In genomic region chr4:8708401-8709021, GRCh38 we compare ENCODE assay signal across 31 cellular contexts.
DNase-seq lines count a peak whose midpoint lies in the region; ATAC-seq and TF ChIP-seq lines count a peak whose summit lies in the region.
"Had no signal": no experiment of that assay in that cellular context is flagged by ENCODE, and none has a peak within 500 bp of the region (broad histone marks: within the 10 kb centered on the region; RNA-seq: fewer than 3 reads in every experiment).

No MANE protein-coding gene starts in this region.

- no peak overlapping the region for H3K18ac ChIP-seq in mesendoderm (ENCODE audit: low read length)

- TF ChIP-seq CTCF in WTC11 (IDR thresholded peaks at IDR 0.05) = no peak
- no peak for TF ChIP-seq CTCF in upper lobe of left lung (IDR thresholded peaks at IDR 0.05)
- TF ChIP-seq CTCF in gastroesophageal sphincter (IDR thresholded peaks at IDR 0.05) = no peak

- H4K8ac ChIP-seq in mesendoderm (ENCODE audit: low read depth, low read length) = no peak overlapping the region

- H3K27ac ChIP-seq in mesendoderm (ENCODE audit: low read depth, low read length) = no peak overlapping the region
- H3K27ac ChIP-seq in upper lobe of left lung = no peak overlapping the region
- no peak overlapping the region for H3K27ac ChIP-seq in gastroesophageal sphincter
- H3K27ac ChIP-seq: A549, esophagus muscularis mucosa, GM23248, heart left ventricle, stomach, transverse colon had no signal

- no peak overlapping the region for H3K4me3 Mint-ChIP-seq in WTC11
- H3K4me3 Mint-ChIP-seq: activated CD4-positive, alpha-beta T cell treated with anti-CD3 and anti-CD28 coated beads, Interleukin-2, amount 10 ng/mL, durations not matched to agents 24 days and 14 days; activated T-cell treated with anti-CD3 and anti-CD28 coated beads, Interleukin-2, amount 50 U/mL, for 4 hours; CD4-positive, alpha-beta T cell; dendritic cell treated with granulocyte-macrophage colony-stimulating factor and Interleukin-4, amounts not matched to agents 40 ng/mL and 50 ng/mL, for 4 days; memory B cell had no signal

- H3K56ac ChIP-seq in mesendoderm (ENCODE audit: low read length) = no peak overlapping the region

- H3K4me2 ChIP-seq in mesendoderm (ENCODE audit: low read length) = no peak overlapping the region
- H3K4me2 ChIP-seq: A549 had no signal

- no peak overlapping the region for H2AK5ac ChIP-seq in mesendoderm (ENCODE audit: low read length)

- peaks cover 6% of the 10 kb centered on the region; the same call in 1 of the 2 replicates for H3K27me3 Mint-ChIP-seq in WTC11 (ENCODE audit: low read depth)
- H3K27me3 Mint-ChIP-seq: activated CD4-positive, alpha-beta T cell treated with anti-CD3 and anti-CD28 coated beads, Interleukin-2, amount 10 ng/mL, durations not matched to agents 24 days and 14 days; CD4-positive, alpha-beta T cell; dendritic cell treated with granulocyte-macrophage colony-stimulating factor and Interleukin-4, amounts not matched to agents 40 ng/mL and 50 ng/mL, for 4 days; memory B cell had no signal

- CTCF ChIA-PET in WTC11 (lab: Charles Lee) = interaction anchor here (0.6 to 0.9 kb wide), 2 partner anchors 20 to 150 kb away, joined by 3 read pairs; no protein-coding TSS in a partner anchor

- peak; percentile 56 for DNase-seq in activated effector memory CD4-positive, alpha-beta T cell treated with anti-CD3 and anti-CD28 coated beads, Interleukin-2, amount 50 U/mL, for 16 hours
- no peak for DNase-seq in activated effector memory CD4-positive, alpha-beta T cell treated with Interleukin-2 at 50 U/mL for 16 hours
- peak; percentile 0 for DNase-seq in WTC11 (ENCODE audit: low spot score)
- DNase-seq in mesendoderm = no peak
- DNase-seq in upper lobe of left lung = peak; percentile 17 to 26
- no peak for DNase-seq in activated CD4-positive, alpha-beta T cell treated with anti-CD3 and anti-CD28 coated beads for 4 hours
- DNase-seq in NCI-H1048 (lab: John Stamatoyannopoulos, UW) = no peak
- DNase-seq: activated CD4-positive, alpha-beta T cell treated with anti-CD3 and anti-CD28 coated beads, Interleukin-2, amount 10 ng/mL, durations not matched to agents 24 days and 14 days; activated naive CD4-positive, alpha-beta T cell; activated T-cell treated with anti-CD3 and anti-CD28 coated beads, Interleukin-2, amount 50 U/mL, for 4 hours; CD4-positive, alpha-beta T cell; central memory CD4-positive, alpha-beta T cell; foreskin fibroblast; GM23248; Karpas-422; NCI-H146; NCI-H446; NCI-H748 treated with DMSO at 0.1 percent for 48 hours; right cardiac atrium; SHP77; stimulated activated CD4-positive, alpha-beta T cell treated with anti-CD3 and anti-CD28 coated beads, Interleukin-12 subunit alpha, Interleukin-12 subunit beta, amount 100 ng/mL, for 4 hours; stimulated activated CD4-positive, alpha-beta T cell treated with anti-CD3 and anti-CD28 coated beads, Interleukin-2, amount 100 ng/mL, for 48 hours; stomach; T-helper 9 cell had no signal

- no peaks in the 10 kb centered on the region for H3K4me1 ChIP-seq in mesendoderm (ENCODE audit: control insufficient read depth, low read depth, low read length)
- H3K4me1 ChIP-seq in upper lobe of left lung = no peaks in the 10 kb centered on the region
- H3K4me1 ChIP-seq in gastroesophageal sphincter = no peaks in the 10 kb centered on the region
- H3K4me1 ChIP-seq: A549, esophagus muscularis mucosa, heart left ventricle, stomach, transverse colon had no signal

- WGBS in mesendoderm (ENCODE audit: extremely low coverage, insufficient coverage, low lambda C conversion rate) = no CpG with 5 or more reads among the region's 16 CpGs
- WGBS in upper lobe of left lung, 2 donors = 80% methylated on average over 11 to 16 of the region's 16 CpGs
- WGBS in gastroesophageal sphincter (ENCODE audit: low coverage in 1 of 2), 2 donors = 100% methylated on average over 1 of the region's 16 CpGs; no CpG with 5 or more reads in 1 of the 2 donors

- H3K4me3 ChIP-seq in mesendoderm (ENCODE audit: low read length) = no peak overlapping the region
- no peak overlapping the region for H3K4me3 ChIP-seq in upper lobe of left lung
- no peak overlapping the region for H3K4me3 ChIP-seq in gastroesophageal sphincter
- H3K4me3 ChIP-seq: A549, esophagus muscularis mucosa, GM23248, heart left ventricle, stomach, transverse colon had no signal

- no peak overlapping the region for H2BK5ac ChIP-seq in mesendoderm (ENCODE audit: low read length)

- H3K9me3 ChIP-seq in upper lobe of left lung (peaks cover 0 to 11% (median 7%) of the 10 kb centered on the region in 4 donors), gastroesophageal sphincter (peaks cover 0 to 29% (median 0%) of the 10 kb centered on the region in 3 donors)
- H3K9me3 ChIP-seq: A549 had no signal

- ATAC-seq in WTC11 = no peak
- ATAC-seq in upper lobe of left lung (ENCODE audit: low FRiP score in 2 of 2) = peak in 1 of 2 donors; percentile 1
- no peak for ATAC-seq in gastroesophageal sphincter
- ATAC-seq: A549; activated T-cell treated with anti-CD3 and anti-CD28 coated beads, Interleukin-2, amount 50 U/mL, for 4 hours; heart left ventricle; right cardiac atrium had no signal

- no peak overlapping the region for H3K4ac ChIP-seq in mesendoderm (ENCODE audit: low read depth, low read length)

- no peaks in the 10 kb centered on the region for H3K79me2 ChIP-seq in mesendoderm (ENCODE audit: control insufficient read depth, insufficient read depth, low read length)

- H3K36me3 ChIP-seq in mesendoderm (ENCODE audit: control insufficient read depth, insufficient read depth, low read length) (no peaks in the 10 kb centered on the region), upper lobe of left lung (no peaks in the 10 kb centered on the region), gastroesophageal sphincter (no peaks in the 10 kb centered on the region)
- H3K36me3 ChIP-seq: esophagus muscularis mucosa, heart left ventricle, stomach, transverse colon had no signal

- H3K27ac Mint-ChIP-seq in WTC11 = no peak overlapping the region
- H3K27ac Mint-ChIP-seq: activated CD4-positive, alpha-beta T cell treated with anti-CD3 and anti-CD28 coated beads, Interleukin-2, amount 10 ng/mL, durations not matched to agents 24 days and 14 days; CD4-positive, alpha-beta T cell; dendritic cell treated with granulocyte-macrophage colony-stimulating factor and Interleukin-4, amounts not matched to agents 40 ng/mL and 50 ng/mL, for 4 days; memory B cell had no signal

- peaks cover 9% of the 10 kb centered on the region for H3K4me1 Mint-ChIP-seq in WTC11
- H3K4me1 Mint-ChIP-seq: activated CD4-positive, alpha-beta T cell treated with anti-CD3 and anti-CD28 coated beads, Interleukin-2, amount 10 ng/mL, durations not matched to agents 24 days and 14 days; memory B cell had no signal

- peaks cover 18% of the 10 kb centered on the region for H3K9me3 Mint-ChIP-seq in WTC11

- H3K23ac ChIP-seq in mesendoderm (ENCODE audit: low read length) = peak overlapping the region; percentile 45

- H3K36me3 Mint-ChIP-seq in WTC11 = peaks cover 13% of the 10 kb centered on the region

- no peak overlapping the region for H3K9ac ChIP-seq in mesendoderm (ENCODE audit: low read length)
- H3K9ac ChIP-seq: GM23248 had no signal

- TF ChIP-seq POLR2A in upper lobe of left lung (IDR thresholded peaks at IDR 0.05) (no peak), gastroesophageal sphincter (IDR thresholded peaks at IDR 0.05) (no peak)

- POLR2A ChIA-PET in WTC11 (lab: Charles Lee) = no interaction called here

- no peak overlapping the region for H2BK15ac ChIP-seq in mesendoderm (replicated peaks; ENCODE audit: low read depth)

- H3K27me3 ChIP-seq in mesendoderm (ENCODE audit: insufficient read depth, low read length, poor library complexity) (no peaks in the 10 kb centered on the region), upper lobe of left lung (no peaks in the 10 kb centered on the region), gastroesophageal sphincter (peaks cover 56% of the 10 kb centered on the region)
- H3K27me3 ChIP-seq: transverse colon had no signal

- no peak overlapping the region for H4K5ac ChIP-seq in mesendoderm (ENCODE audit: low read length)

- H2BK120ac ChIP-seq in mesendoderm (ENCODE audit: low read depth, low read length) = no peak overlapping the region

- TF ChIP-seq EP300 in upper lobe of left lung (IDR thresholded peaks at IDR 0.05) (no peak), gastroesophageal sphincter (IDR thresholded peaks at IDR 0.05) (no peak)

- no peaks in the 10 kb centered on the region for H3K79me1 ChIP-seq in mesendoderm (ENCODE audit: low read length)

TF ChIP-seq in WTC11, 78 proteins besides CTCF, POLR2A, EP300 and RAD21:
- TF ChIP-seq SMAD4 (CRISPR knock-in tag; IDR thresholded peaks at IDR 0.05) (no peak), TEAD4 (CRISPR knock-in tag; IDR thresholded peaks at IDR 0.05) (no peak), NFE2L1 (CRISPR knock-in tag; IDR thresholded peaks at IDR 0.05) (no peak)
- TF ChIP-seq, protein P1, sequence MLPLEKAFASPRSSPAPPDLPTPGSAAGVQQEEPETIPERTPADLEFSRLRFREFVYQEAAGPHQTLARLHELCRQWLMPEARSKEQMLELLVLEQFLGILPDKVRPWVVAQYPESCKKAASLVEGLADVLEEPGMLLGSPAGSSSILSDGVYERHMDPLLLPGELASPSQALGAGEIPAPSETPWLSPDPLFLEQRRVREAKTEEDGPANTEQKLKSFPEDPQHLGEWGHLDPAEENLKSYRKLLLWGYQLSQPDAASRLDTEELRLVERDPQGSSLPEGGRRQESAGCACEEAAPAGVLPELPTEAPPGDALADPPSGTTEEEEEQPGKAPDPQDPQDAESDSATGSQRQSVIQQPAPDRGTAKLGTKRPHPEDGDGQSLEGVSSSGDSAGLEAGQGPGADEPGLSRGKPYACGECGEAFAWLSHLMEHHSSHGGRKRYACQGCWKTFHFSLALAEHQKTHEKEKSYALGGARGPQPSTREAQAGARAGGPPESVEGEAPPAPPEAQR (CRISPR knock-in tag; IDR thresholded peaks at IDR 0.05) = no peak

Comparison
In these comparisons a context has a peak if more than half of its experiments do, and no peak if none do; other contexts are left out.
1. DNase-seq: peak in activated effector memory CD4-positive, alpha-beta T cell treated with anti-CD3 and anti-CD28 coated beads, Interleukin-2, amount 50 U/mL, for 16 hours (single experiment), WTC11 (single experiment) and upper lobe of left lung (2 of 2); none in activated effector memory CD4-positive, alpha-beta T cell treated with Interleukin-2 at 50 U/mL for 16 hours (single experiment), mesendoderm (single experiment), activated CD4-positive, alpha-beta T cell treated with anti-CD3 and anti-CD28 coated beads for 4 hours (0 of 2) and NCI-H1048 (single experiment).